Comparison of ENCODE assay signal across 23 cellular contexts in the genomic region with DNA sequence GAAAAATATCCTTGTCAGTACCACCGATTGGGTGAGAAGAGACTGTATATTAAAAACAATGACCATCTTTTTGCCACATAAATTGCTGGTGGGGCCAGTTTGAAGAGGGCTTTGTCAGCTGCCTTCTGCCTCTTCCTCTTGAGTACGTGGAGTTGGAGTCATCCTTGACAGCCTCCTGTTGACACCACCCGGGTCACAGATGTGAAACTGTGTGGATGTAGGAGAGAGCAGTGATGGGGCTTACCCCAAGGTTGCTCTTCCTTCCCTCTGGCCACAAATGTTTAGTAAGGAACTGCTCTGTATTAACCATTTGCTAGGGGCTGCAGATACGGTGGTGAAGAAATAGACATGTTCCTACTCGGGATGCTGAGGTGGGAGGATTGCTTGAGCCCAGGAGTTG. TPM values are rescaled to one million over a fixed set of nuclear protein-coding genes. Genes with fewer than 3 reads are reported as not detected.
DNase-seq lines count a peak whose midpoint lies in the region; ATAC-seq and TF ChIP-seq lines count a peak whose summit lies in the region.
"Had no signal": no experiment of that assay in that cellular context is flagged by ENCODE, and none has a peak within 500 bp of the region (broad histone marks: within the 10 kb centered on the region; RNA-seq: fewer than 3 reads in every experiment).

No MANE protein-coding gene starts in this region.

- CTCF ChIA-PET in CD4-positive, alpha-beta T cell (lab: Charles Lee) = interaction anchor here (1.0 kb wide), 1 partner anchor 43 kb away, joined by 3 read pairs; no protein-coding TSS in a partner anchor
- CTCF ChIA-PET in activated CD8-positive, alpha-beta T cell treated with anti-CD3 and anti-CD28 coated beads, Interleukin-2, amount 10 ng/mL, durations not matched to agents 7 days and 5 days (lab: Charles Lee) = no interaction called here

- WGBS in lower leg skin, 2 donors = 64 to 72% methylated on average over 5 of the region's 5 CpGs

- no peaks in the 10 kb centered on the region for H3K9me3 ChIP-seq in CD4-positive, alpha-beta T cell (ENCODE audit: control insufficient read depth, low read length)
- H3K9me3 ChIP-seq: breast epithelium, left ventricle myocardium inferior, MG63 had no signal

- peak overlapping the region; percentile 62 for H3K27ac Mint-ChIP-seq in activated CD4-positive, alpha-beta T cell treated with anti-CD3 and anti-CD28 coated beads, Interleukin-2, amount 10 ng/mL, durations not matched to agents 24 days and 14 days
- peak overlapping the region; percentile 18 for H3K27ac Mint-ChIP-seq in CD4-positive, alpha-beta T cell
- no peak overlapping the region for H3K27ac Mint-ChIP-seq in activated CD8-positive, alpha-beta T cell treated with anti-CD3 and anti-CD28 coated beads, Interleukin-2, amount 10 ng/mL, durations not matched to agents 7 days and 5 days
- H3K27ac Mint-ChIP-seq in nephron progenitor cell (peak overlapping the region; percentile 47), endothelial cell (ENCODE audit: unreplicated experiment) (no peak overlapping the region)

- peaks cover 21% of the 10 kb centered on the region for H3K4me1 Mint-ChIP-seq in activated CD4-positive, alpha-beta T cell treated with anti-CD3 and anti-CD28 coated beads, Interleukin-2, amount 10 ng/mL, durations not matched to agents 24 days and 14 days
- peaks cover 23% of the 10 kb centered on the region for H3K4me1 Mint-ChIP-seq in CD4-positive, alpha-beta T cell (ENCODE audit: low read depth)
- peaks cover 18% of the 10 kb centered on the region for H3K4me1 Mint-ChIP-seq in activated CD8-positive, alpha-beta T cell treated with anti-CD3 and anti-CD28 coated beads, Interleukin-2, amount 10 ng/mL, durations not matched to agents 7 days and 5 days (ENCODE audit: low read depth)
- H3K4me1 Mint-ChIP-seq in nephron progenitor cell = no peaks in the 10 kb centered on the region
- H3K4me1 Mint-ChIP-seq in endothelial cell (ENCODE audit: unreplicated experiment) = no peaks in the 10 kb centered on the region

- H3K4me3 Mint-ChIP-seq in activated CD4-positive, alpha-beta T cell treated with anti-CD3 and anti-CD28 coated beads, Interleukin-2, amount 10 ng/mL, durations not matched to agents 24 days and 14 days = peak overlapping the region; percentile 2
- H3K4me3 Mint-ChIP-seq in CD4-positive, alpha-beta T cell = no peak overlapping the region
- H3K4me3 Mint-ChIP-seq in activated CD8-positive, alpha-beta T cell treated with anti-CD3 and anti-CD28 coated beads, Interleukin-2, amount 10 ng/mL, durations not matched to agents 7 days and 5 days = no peak overlapping the region
- H3K4me3 Mint-ChIP-seq in nephron progenitor cell (no peak overlapping the region), endothelial cell (ENCODE audit: unreplicated experiment) (no peak overlapping the region)
- H3K4me3 Mint-ChIP-seq: naive B cell, T-cell had no signal

- TF ChIP-seq POLR2A in lower leg skin (IDR thresholded peaks at IDR 0.05) = no peak

- no peaks in the 10 kb centered on the region for H3K9me3 Mint-ChIP-seq in activated CD4-positive, alpha-beta T cell treated with anti-CD3 and anti-CD28 coated beads, Interleukin-2, amount 10 ng/mL, durations not matched to agents 24 days and 14 days
- H3K9me3 Mint-ChIP-seq in CD4-positive, alpha-beta T cell = no peaks in the 10 kb centered on the region
- no peaks in the 10 kb centered on the region for H3K9me3 Mint-ChIP-seq in activated CD8-positive, alpha-beta T cell treated with anti-CD3 and anti-CD28 coated beads, Interleukin-2, amount 10 ng/mL, durations not matched to agents 7 days and 5 days (ENCODE audit: insufficient read depth)
- H3K9me3 Mint-ChIP-seq in nephron progenitor cell (no peaks in the 10 kb centered on the region), endothelial cell (ENCODE audit: unreplicated experiment) (no peaks in the 10 kb centered on the region)
- H3K9me3 Mint-ChIP-seq: CD4-positive, CD25-positive, alpha-beta regulatory T cell; naive B cell; T-cell had no signal

- intact Hi-C loops in activated CD4-positive, alpha-beta T cell treated with anti-CD3 and anti-CD28 coated beads, Interleukin-2, amount 10 ng/mL, durations not matched to agents 24 days and 14 days (cut with micrococcal nuclease) = no loop called here
- intact Hi-C loops in CD4-positive, alpha-beta T cell (cut with DNase I, micrococcal nuclease) = no loop called here
- intact Hi-C loops in lower leg skin (cut with DNase I; ENCODE audit: low total_unique reads) = no loop called here

- H3K27me3 ChIP-seq in CD4-positive, alpha-beta T cell (ENCODE audit: control insufficient read depth, insufficient read depth, low read length) = no peaks in the 10 kb centered on the region
- H3K27me3 ChIP-seq: breast epithelium, MG63 had no signal

- H3K4me3 ChIP-seq in lower leg skin (ENCODE audit: low read depth, poor library complexity, severe bottlenecking) = no peak overlapping the region
- H3K4me3 ChIP-seq: breast epithelium, GM23248, left ventricle myocardium inferior, MG63 had no signal

- no peak for TF ChIP-seq CTCF in CD4-positive, alpha-beta T cell (IDR thresholded peaks at IDR 0.05)
- no peak for TF ChIP-seq CTCF in nephron progenitor cell (IDR thresholded peaks at IDR 0.05)
- no peak for TF ChIP-seq CTCF in endothelial cell (IDR thresholded peaks at IDR 0.05; ENCODE audit: unreplicated experiment)
- TF ChIP-seq CTCF in lower leg skin (IDR thresholded peaks at IDR 0.05) = no peak

- no peak overlapping the region for H3K27ac ChIP-seq in CD4-positive, alpha-beta T cell (ENCODE audit: low read depth, low read length)
- H3K27ac ChIP-seq: breast epithelium, GM23248, left ventricle myocardium inferior had no signal

- no peaks in the 10 kb centered on the region for H3K27me3 Mint-ChIP-seq in activated CD4-positive, alpha-beta T cell treated with anti-CD3 and anti-CD28 coated beads, Interleukin-2, amount 10 ng/mL, durations not matched to agents 24 days and 14 days
- H3K27me3 Mint-ChIP-seq in CD4-positive, alpha-beta T cell = no peaks in the 10 kb centered on the region
- no peaks in the 10 kb centered on the region for H3K27me3 Mint-ChIP-seq in activated CD8-positive, alpha-beta T cell treated with anti-CD3 and anti-CD28 coated beads, Interleukin-2, amount 10 ng/mL, durations not matched to agents 7 days and 5 days (ENCODE audit: low read depth)
- H3K27me3 Mint-ChIP-seq in nephron progenitor cell (ENCODE audit: low read depth, poor library complexity) = no peaks in the 10 kb centered on the region
- no peaks in the 10 kb centered on the region for H3K27me3 Mint-ChIP-seq in endothelial cell (ENCODE audit: unreplicated experiment)
- H3K27me3 Mint-ChIP-seq: CD4-positive, CD25-positive, alpha-beta regulatory T cell; naive B cell; T-cell had no signal

- peaks cover 25% of the 10 kb centered on the region for H3K36me3 Mint-ChIP-seq in activated CD4-positive, alpha-beta T cell treated with anti-CD3 and anti-CD28 coated beads, Interleukin-2, amount 10 ng/mL, durations not matched to agents 24 days and 14 days (ENCODE audit: low read depth)
- H3K36me3 Mint-ChIP-seq in CD4-positive, alpha-beta T cell (ENCODE audit: low read depth) = peaks cover 21% of the 10 kb centered on the region
- peaks cover 22% of the 10 kb centered on the region for H3K36me3 Mint-ChIP-seq in activated CD8-positive, alpha-beta T cell treated with anti-CD3 and anti-CD28 coated beads, Interleukin-2, amount 10 ng/mL, durations not matched to agents 7 days and 5 days (ENCODE audit: low read depth)
- H3K36me3 Mint-ChIP-seq in nephron progenitor cell (ENCODE audit: low read depth) = peaks cover 29% of the 10 kb centered on the region
- peaks cover 4% of the 10 kb centered on the region for H3K36me3 Mint-ChIP-seq in endothelial cell (ENCODE audit: low read depth, unreplicated experiment)
- H3K36me3 Mint-ChIP-seq: naive B cell had no signal

- POLR2A ChIA-PET in CD4-positive, alpha-beta T cell (lab: Charles Lee) = no interaction called here
- POLR2A ChIA-PET in activated CD8-positive, alpha-beta T cell treated with anti-CD3 and anti-CD28 coated beads, Interleukin-2, amount 10 ng/mL, durations not matched to agents 7 days and 5 days (lab: Charles Lee) = no interaction called here

- ATAC-seq in CD4-positive, alpha-beta T cell (ENCODE audit: poor library complexity) = no peak
- peak; percentile 32 for ATAC-seq in activated CD8-positive, alpha-beta T cell treated with anti-CD3 and anti-CD28 coated beads, Interleukin-2, amount 10 ng/mL, durations not matched to agents 7 days and 5 days
- ATAC-seq in HG02678 (IDR thresholded peaks at IDR 0.05; ENCODE audit: unreplicated experiment) = no peak
- ATAC-seq: T-cell had no signal

- no peak for DNase-seq in activated CD4-positive, alpha-beta T cell treated with anti-CD3 and anti-CD28 coated beads, Interleukin-2, amount 10 ng/mL, durations not matched to agents 24 days and 14 days
- DNase-seq in activated CD4-positive, alpha-beta T cell treated with anti-CD3 and anti-CD28 coated beads, Interleukin-2, amount 50 U/mL, for 4 hours = no peak
- no peak for DNase-seq in CD4-positive, alpha-beta T cell
- DNase-seq in activated CD8-positive, alpha-beta T cell treated with anti-CD3 and anti-CD28 coated beads, Interleukin-2, amount 10 ng/mL, durations not matched to agents 7 days and 5 days = no peak
- no peak for DNase-seq in nephron progenitor cell
- DNase-seq in endothelial cell (ENCODE audit: low spot score) = no peak
- no peak for DNase-seq in lower leg skin (ENCODE audit: low spot score in 2 of 2)
- DNase-seq: activated CD4-positive, CD25-positive, alpha-beta regulatory T cell; activated effector memory CD4-positive, alpha-beta T cell treated with anti-CD3 and anti-CD28 coated beads, Interleukin-2, amount 50 U/mL, for 16 hours; CD4-positive, CD25-positive, alpha-beta regulatory T cell; GM23248; islet precursor cell; KG1; left ventricle myocardium inferior; MG63; naive B cell; NCI-H1417 treated with DMSO at 0.1 percent for 48 hours; NCI-H2081 treated with DMSO at 0.1 percent for 48 hours; NCI-H226; NCI-H748 treated with DMSO at 0.1 percent for 48 hours; T-cell had no signal

RNA-seq across cellular contexts. Expression of a gene that starts 12.2 kb away (rescaled TPM):
- 173 and 177 TPM in 2 replicates for total RNA-seq in activated CD4-positive, alpha-beta T cell treated with anti-CD3 and anti-CD28 coated beads, Interleukin-2, amount 10 ng/mL, durations not matched to agents 24 days and 14 days
- 10 to 100 TPM; 44.6 to 46.4 TPM for total RNA-seq in CD4-positive, alpha-beta T cell
- total RNA-seq in activated CD8-positive, alpha-beta T cell treated with anti-CD3 and anti-CD28 coated beads, Interleukin-2, amount 10 ng/mL, durations not matched to agents 7 days and 5 days = 100 to 1,000 TPM; 106 to 112 TPM
- 97.8 TPM for total RNA-seq in endothelial cell (ENCODE audit: unreplicated experiment)
- total RNA-seq in lower leg skin = 10 to 100 TPM; 61.6 to 88.0 (median 75.2) TPM

RNA-seq across cellular contexts. Expression of a gene that starts 21.5 kb away (rescaled TPM):
- total RNA-seq in activated CD4-positive, alpha-beta T cell treated with anti-CD3 and anti-CD28 coated beads, Interleukin-2, amount 10 ng/mL, durations not matched to agents 24 days and 14 days = 1,820 and 1,848 TPM in 2 replicates
- 1,000 to 10,000 TPM; 1,794 to 1,807 TPM for total RNA-seq in CD4-positive, alpha-beta T cell
- 1,000 to 10,000 TPM; 1,104 to 1,130 TPM for total RNA-seq in activated CD8-positive, alpha-beta T cell treated with anti-CD3 and anti-CD28 coated beads, Interleukin-2, amount 10 ng/mL, durations not matched to agents 7 days and 5 days
- total RNA-seq in endothelial cell (ENCODE audit: unreplicated experiment) = 1,436 TPM
- total RNA-seq in lower leg skin = 1,000 to 10,000 TPM; 1,306 to 1,912 (median 1,660) TPM

RNA-seq across cellular contexts. Expression of a gene that starts 48.7 kb away (rescaled TPM):
- total RNA-seq in activated CD4-positive, alpha-beta T cell treated with anti-CD3 and anti-CD28 coated beads, Interleukin-2, amount 10 ng/mL, durations not matched to agents 24 days and 14 days = 33.6 and 33.8 TPM in 2 replicates
- 10 to 100 TPM; 40.2 to 43.3 TPM for total RNA-seq in CD4-positive, alpha-beta T cell
- 10 to 100 TPM; 39.3 to 47.8 TPM for total RNA-seq in activated CD8-positive, alpha-beta T cell treated with anti-CD3 and anti-CD28 coated beads, Interleukin-2, amount 10 ng/mL, durations not matched to agents 7 days and 5 days
- total RNA-seq in endothelial cell (ENCODE audit: unreplicated experiment) (47.9 TPM), lower leg skin (10 to 100 TPM; 33.2 to 70.6 (median 35.5) TPM)

Comparison
In these comparisons a context has a peak if more than half of its experiments do, and no peak if none do; other contexts are left out.
1. H3K27ac Mint-ChIP-seq: peak in activated CD4-positive, alpha-beta T cell treated with anti-CD3 and anti-CD28 coated beads, Interleukin-2, amount 10 ng/mL, durations not matched to agents 24 days and 14 days (single experiment), CD4-positive, alpha-beta T cell (single experiment) and nephron progenitor cell (single experiment); none in activated CD8-positive, alpha-beta T cell treated with anti-CD3 and anti-CD28 coated beads, Interleukin-2, amount 10 ng/mL, durations not matched to agents 7 days and 5 days (single experiment) and endothelial cell (single experiment).